In genomic region chr5:14445581-14446290, GRCh38 we compare ENCODE assay signal across 9 cellular contexts.
A peak's percentile ranks its signal among the peaks of the same experiment; 100 is the strongest.
DNase-seq lines count a peak whose midpoint lies in the region; ATAC-seq and TF ChIP-seq lines count a peak whose summit lies in the region.
"Had no signal": no experiment of that assay in that cellular context is flagged by ENCODE, and none has a peak within 500 bp of the region (broad histone marks: within the 10 kb centered on the region; RNA-seq: fewer than 3 reads in every experiment).

No MANE protein-coding gene starts in this region.

- peaks cover 34% of the 10 kb centered on the region for H3K36me3 Mint-ChIP-seq in endothelial cell (ENCODE audit: low read depth, unreplicated experiment)
- H3K36me3 Mint-ChIP-seq in T-helper 2 cell treated with Interferon-gamma antibody and Interleukin-4, amounts not matched to agents 5 μg/mL and 100 μg/mL, for 36 hours (ENCODE audit: low read depth), result no peaks in the 10 kb centered on the region

- no peaks in the 10 kb centered on the region for H3K36me3 ChIP-seq in neural cell (ENCODE audit: insufficient read depth, low read length)

- peaks cover 67% of the 10 kb centered on the region for H3K4me1 Mint-ChIP-seq in endothelial cell (ENCODE audit: unreplicated experiment)
- peaks cover 7% of the 10 kb centered on the region for H3K4me1 Mint-ChIP-seq in T-helper 2 cell treated with Interferon-gamma antibody and Interleukin-4, amounts not matched to agents 5 μg/mL and 100 μg/mL, for 36 hours (ENCODE audit: low read depth)

- H3K9me2 ChIP-seq in neural cell (ENCODE audit: insufficient read depth, low read length), result no peaks in the 10 kb centered on the region

- no peaks in the 10 kb centered on the region for H3K9me3 ChIP-seq in neural cell (ENCODE audit: low read length)

- peak overlapping the region; percentile 95 for H3K27ac ChIP-seq in neural cell (ENCODE audit: low read length)

- TF ChIP-seq EP300 in neural cell (conservative IDR thresholded peaks at IDR 0.05; ENCODE audit: poor library complexity, severe bottlenecking), result peak; percentile 62

- peak overlapping the region; percentile 55 for H3K4me3 ChIP-seq in neural cell (ENCODE audit: low read length)

- no peak for ATAC-seq in GM19395 (IDR thresholded peaks at IDR 0.05; ENCODE audit: unreplicated experiment)

- peak; percentile 11 for TF ChIP-seq RAD21 in neural cell (conservative IDR thresholded peaks at IDR 0.05)

- no peaks in the 10 kb centered on the region for H3K27me3 ChIP-seq in neural cell (ENCODE audit: insufficient read depth, low read depth, low read length)

- H3K4me3 Mint-ChIP-seq in endothelial cell (ENCODE audit: unreplicated experiment), result peak overlapping the region; percentile 20
- H3K4me3 Mint-ChIP-seq in T-helper 2 cell treated with Interferon-gamma antibody and Interleukin-4, amounts not matched to agents 5 μg/mL and 100 μg/mL, for 36 hours, result no peak overlapping the region

- H3K9me3 Mint-ChIP-seq in endothelial cell (ENCODE audit: unreplicated experiment), result no peaks in the 10 kb centered on the region
- H3K9me3 Mint-ChIP-seq in T-helper 2 cell treated with Interferon-gamma antibody and Interleukin-4, amounts not matched to agents 5 μg/mL and 100 μg/mL, for 36 hours, result no peaks in the 10 kb centered on the region

- H3K27ac Mint-ChIP-seq in endothelial cell (ENCODE audit: unreplicated experiment), result peak overlapping the region; percentile 99
- no peak overlapping the region for H3K27ac Mint-ChIP-seq in T-helper 2 cell treated with Interferon-gamma antibody and Interleukin-4, amounts not matched to agents 5 μg/mL and 100 μg/mL, for 36 hours

- TF ChIP-seq CTCF in endothelial cell (IDR thresholded peaks at IDR 0.05; ENCODE audit: unreplicated experiment), result no peak
- no peak for TF ChIP-seq CTCF in neural cell (IDR thresholded peaks at IDR 0.05; ENCODE audit: poor library complexity, severe bottlenecking)

- H3F3A ChIP-seq in neural cell (ENCODE audit: insufficient read depth, low read length, poor library complexity, severe bottlenecking), result peaks cover 16% of the 10 kb centered on the region

- peak overlapping the region; percentile 17 for H3K4me2 ChIP-seq in neural cell (ENCODE audit: low read length)

- peaks cover 7% of the 10 kb centered on the region for H3K27me3 Mint-ChIP-seq in endothelial cell (ENCODE audit: unreplicated experiment)
- peaks cover 3% of the 10 kb centered on the region for H3K27me3 Mint-ChIP-seq in T-helper 2 cell treated with Interferon-gamma antibody and Interleukin-4, amounts not matched to agents 5 μg/mL and 100 μg/mL, for 36 hours (ENCODE audit: low read depth)

- H2AFZ ChIP-seq in neural cell (ENCODE audit: low read depth, low read length), result peak overlapping the region; percentile 70

- peak overlapping the region; percentile 75 for H3K9ac ChIP-seq in neural cell (ENCODE audit: low read length)

- H3K79me2 ChIP-seq in neural cell (replicated peaks; ENCODE audit: insufficient read depth, low read length), result peaks cover 12% of the 10 kb centered on the region

- DNase-seq in EL, result peak; percentile 48
- peak; percentile 95 for DNase-seq in NCI-H748 treated with DMSO at 0.1 percent for 48 hours (lab: John Stamatoyannopoulos, UW)
- DNase-seq in endothelial cell (ENCODE audit: low spot score), result peak; percentile 52
- DNase-seq in DMS79 (lab: John Stamatoyannopoulos, UW), result no peak
- no peak for DNase-seq in central memory CD4-positive, alpha-beta T cell
- no peak for DNase-seq in T-helper 2 cell treated with Interferon-gamma antibody and Interleukin-4, amounts not matched to agents 5 μg/mL and 100 μg/mL, for 36 hours (ENCODE audit: low spot score)
- DNase-seq: NCI-H1436 had no signal

- no peaks in the 10 kb centered on the region for H4K20me1 ChIP-seq in neural cell (ENCODE audit: insufficient read depth)

TF ChIP-seq in neural cell, 6 proteins besides CTCF, POLR2A, EP300 and RAD21:
- TF ChIP-seq TAF1 (IDR thresholded peaks at IDR 0.05; ENCODE audit: low read depth), result peak; percentile 71
- TF ChIP-seq EZH2 (IDR thresholded peaks at IDR 0.05; ENCODE audit: borderline replicate concordance, insufficient read depth, low read length, poor library complexity, severe bottlenecking), result no peak
- TF ChIP-seq REST (IDR thresholded peaks at IDR 0.05; ENCODE audit: borderline replicate concordance), result peak; percentile 100
- peak; percentile 38 for TF ChIP-seq MXI1 (conservative IDR thresholded peaks at IDR 0.05; ENCODE audit: poor library complexity, severe bottlenecking)
- no peak for TF ChIP-seq SMC3 (conservative IDR thresholded peaks at IDR 0.05; ENCODE audit: poor library complexity)
- peak; percentile 82 for TF ChIP-seq POLR2AphosphoS5 (IDR thresholded peaks at IDR 0.05)
TF ChIP-seq in neural cell: peak in this region for 4.

Comparison
In these comparisons a context has a peak if more than half of its experiments do, and no peak if none do; other contexts are left out.
1. DNase-seq: peak in EL (single experiment), NCI-H748 treated with DMSO at 0.1 percent for 48 hours (single experiment) and endothelial cell (single experiment); none in DMS79 (single experiment), central memory CD4-positive, alpha-beta T cell (single experiment) and T-helper 2 cell treated with Interferon-gamma antibody and Interleukin-4, amounts not matched to agents 5 μg/mL and 100 μg/mL, for 36 hours (single experiment).